In the genomic region with DNA sequence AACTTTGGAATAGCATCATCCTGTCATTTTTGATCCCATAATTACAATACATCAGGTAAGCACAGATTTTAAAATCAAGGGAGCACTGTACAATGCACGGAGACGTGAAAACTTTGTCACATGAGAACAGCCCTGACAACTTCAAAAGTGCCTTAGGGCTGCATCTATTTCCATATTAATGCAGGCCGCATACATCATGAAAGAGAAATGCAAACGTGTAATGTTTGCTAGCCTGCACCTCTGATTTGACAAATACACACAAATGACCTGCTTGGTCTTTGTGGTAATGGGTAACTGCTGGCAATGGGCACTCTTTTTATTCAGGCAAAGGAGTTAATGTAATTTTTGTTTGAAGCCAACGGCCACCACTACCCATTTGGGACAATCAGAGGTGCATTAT, we compare ENCODE assay signal across 18 cellular contexts.
A peak's percentile ranks its signal among the peaks of the same experiment; 100 is the strongest.
DNase-seq lines count a peak whose midpoint lies in the region; ATAC-seq and TF ChIP-seq lines count a peak whose summit lies in the region.
"Had no signal": no experiment of that assay in that cellular context is flagged by ENCODE, and none has a peak within 500 bp of the region (broad histone marks: within the 10 kb centered on the region; RNA-seq: fewer than 3 reads in every experiment).

No MANE protein-coding gene starts in this region.

- ATAC-seq in GM23338, result no peak
- no peak for ATAC-seq in GM19452 (IDR thresholded peaks at IDR 0.05; ENCODE audit: unreplicated experiment)
- no peak for ATAC-seq in HG02588 (IDR thresholded peaks at IDR 0.05; ENCODE audit: unreplicated experiment)
- no peak for ATAC-seq in HG02678 (IDR thresholded peaks at IDR 0.05; ENCODE audit: unreplicated experiment)
- ATAC-seq: CD8-positive, alpha-beta T cell had no signal

- H3K4me1 Mint-ChIP-seq in GM23338, result peaks cover 18% of the 10 kb centered on the region
- H3K4me1 Mint-ChIP-seq: B cell; CD4-positive, CD25-positive, alpha-beta regulatory T cell had no signal

- H3K27me3 Mint-ChIP-seq in GM23338 (ENCODE audit: insufficient read depth, low read depth, poor library complexity), result no peaks in the 10 kb centered on the region
- H3K27me3 Mint-ChIP-seq: CD4-positive, CD25-positive, alpha-beta regulatory T cell had no signal

- H3K79me2 ChIP-seq in GM23338 (replicated peaks; ENCODE audit: insufficient read depth), result no peaks in the 10 kb centered on the region

- peaks cover 4% of the 10 kb centered on the region; the same call in 1 of the 2 replicates for H3K9me2 ChIP-seq in GM23338 (ENCODE audit: insufficient read depth)

- no peak overlapping the region for H2AFZ ChIP-seq in GM23338
- H2AFZ ChIP-seq: GM23248 had no signal

- no peak for TF ChIP-seq CTCF in GM23338 (conservative IDR thresholded peaks at IDR 0.05; ENCODE audit: low read depth in 2 of 2)

- no peaks in the 10 kb centered on the region for H3K36me3 ChIP-seq in GM23338 (ENCODE audit: insufficient read depth)
- H3K36me3 ChIP-seq: BLaER1 had no signal

- H3K4me3 ChIP-seq in GM23338, result no peak overlapping the region
- H3K4me3 ChIP-seq: BLaER1, GM23248 had no signal

- H3K4me2 ChIP-seq in GM23338, result 0 out of 2 replicates have a peak overlapping the region, but pooled peaks have one; percentile 39
- H3K4me2 ChIP-seq: BLaER1 had no signal

- DNase-seq in GM23338 (ENCODE audit: low spot score) (no peak), NCI-H526 (lab: John Stamatoyannopoulos, UW) (peak; percentile 28 to 50), left kidney (ENCODE audit: low read depth, low spot score) (peak; percentile 19)
- DNase-seq: Caco-2; CD4-positive, CD25-positive, alpha-beta regulatory T cell; CD8-positive, alpha-beta T cell; DMS153; DND-41; GM23248; H9; HFFc6 had no signal

- no peaks in the 10 kb centered on the region for H3F3A ChIP-seq in GM23338 (replicated peaks; ENCODE audit: low read depth)

- H3K4me1 ChIP-seq in GM23338 (ENCODE audit: insufficient read depth), result peaks cover 14% of the 10 kb centered on the region
- H3K4me1 ChIP-seq: BLaER1 had no signal

- no peak overlapping the region for H3K27ac Mint-ChIP-seq in GM23338
- H3K27ac Mint-ChIP-seq: B cell; CD4-positive, CD25-positive, alpha-beta regulatory T cell; CD8-positive, alpha-beta T cell; H9; HFFc6 had no signal

- H3K27ac ChIP-seq in GM23338 (ENCODE audit: low read depth), result no peak overlapping the region
- H3K27ac ChIP-seq: 22Rv1, BLaER1, C4-2B, GM23248 had no signal

- no peaks in the 10 kb centered on the region for H4K20me1 ChIP-seq in GM23338 (replicated peaks; ENCODE audit: insufficient read depth)
- H4K20me1 ChIP-seq: BLaER1 had no signal

- no peaks in the 10 kb centered on the region for H3K27me3 ChIP-seq in GM23338 (ENCODE audit: insufficient read depth)
- H3K27me3 ChIP-seq: BLaER1 had no signal

- no peaks in the 10 kb centered on the region for H3K9me3 Mint-ChIP-seq in GM23338
- H3K9me3 Mint-ChIP-seq: CD8-positive, alpha-beta T cell; H9 had no signal

- no peaks in the 10 kb centered on the region for H3K36me3 Mint-ChIP-seq in GM23338 (ENCODE audit: low read depth)
- H3K36me3 Mint-ChIP-seq: CD4-positive, CD25-positive, alpha-beta regulatory T cell; CD8-positive, alpha-beta T cell had no signal

- no peak overlapping the region for H3K4me3 Mint-ChIP-seq in GM23338
- H3K4me3 Mint-ChIP-seq: B cell; CD4-positive, CD25-positive, alpha-beta regulatory T cell; CD8-positive, alpha-beta T cell; H9; HFFc6 had no signal

TF ChIP-seq in GM23338, 12 proteins besides CTCF, POLR2A, EP300 and RAD21 (continues in another document):
- TF ChIP-seq NANOG (IDR thresholded peaks at IDR 0.05; ENCODE audit: borderline replicate concordance) (no peak), POLR2AphosphoS5 (IDR thresholded peaks at IDR 0.05; ENCODE audit: low read depth) (no peak), JUNB (IDR thresholded peaks at IDR 0.05; ENCODE audit: unreplicated experiment) (no peak), ZNF114 (CRISPR knock-in tag; IDR thresholded peaks at IDR 0.05) (no peak), EZH2 (IDR thresholded peaks at IDR 0.05; ENCODE audit: low read depth, unreplicated experiment) (no peak), STAT1 (IDR thresholded peaks at IDR 0.05; ENCODE audit: unreplicated experiment) (no peak), ZNF331 (CRISPR knock-in tag; IDR thresholded peaks at IDR 0.05; ENCODE audit: low read depth) (no peak)
- TF ChIP-seq, protein P1, sequence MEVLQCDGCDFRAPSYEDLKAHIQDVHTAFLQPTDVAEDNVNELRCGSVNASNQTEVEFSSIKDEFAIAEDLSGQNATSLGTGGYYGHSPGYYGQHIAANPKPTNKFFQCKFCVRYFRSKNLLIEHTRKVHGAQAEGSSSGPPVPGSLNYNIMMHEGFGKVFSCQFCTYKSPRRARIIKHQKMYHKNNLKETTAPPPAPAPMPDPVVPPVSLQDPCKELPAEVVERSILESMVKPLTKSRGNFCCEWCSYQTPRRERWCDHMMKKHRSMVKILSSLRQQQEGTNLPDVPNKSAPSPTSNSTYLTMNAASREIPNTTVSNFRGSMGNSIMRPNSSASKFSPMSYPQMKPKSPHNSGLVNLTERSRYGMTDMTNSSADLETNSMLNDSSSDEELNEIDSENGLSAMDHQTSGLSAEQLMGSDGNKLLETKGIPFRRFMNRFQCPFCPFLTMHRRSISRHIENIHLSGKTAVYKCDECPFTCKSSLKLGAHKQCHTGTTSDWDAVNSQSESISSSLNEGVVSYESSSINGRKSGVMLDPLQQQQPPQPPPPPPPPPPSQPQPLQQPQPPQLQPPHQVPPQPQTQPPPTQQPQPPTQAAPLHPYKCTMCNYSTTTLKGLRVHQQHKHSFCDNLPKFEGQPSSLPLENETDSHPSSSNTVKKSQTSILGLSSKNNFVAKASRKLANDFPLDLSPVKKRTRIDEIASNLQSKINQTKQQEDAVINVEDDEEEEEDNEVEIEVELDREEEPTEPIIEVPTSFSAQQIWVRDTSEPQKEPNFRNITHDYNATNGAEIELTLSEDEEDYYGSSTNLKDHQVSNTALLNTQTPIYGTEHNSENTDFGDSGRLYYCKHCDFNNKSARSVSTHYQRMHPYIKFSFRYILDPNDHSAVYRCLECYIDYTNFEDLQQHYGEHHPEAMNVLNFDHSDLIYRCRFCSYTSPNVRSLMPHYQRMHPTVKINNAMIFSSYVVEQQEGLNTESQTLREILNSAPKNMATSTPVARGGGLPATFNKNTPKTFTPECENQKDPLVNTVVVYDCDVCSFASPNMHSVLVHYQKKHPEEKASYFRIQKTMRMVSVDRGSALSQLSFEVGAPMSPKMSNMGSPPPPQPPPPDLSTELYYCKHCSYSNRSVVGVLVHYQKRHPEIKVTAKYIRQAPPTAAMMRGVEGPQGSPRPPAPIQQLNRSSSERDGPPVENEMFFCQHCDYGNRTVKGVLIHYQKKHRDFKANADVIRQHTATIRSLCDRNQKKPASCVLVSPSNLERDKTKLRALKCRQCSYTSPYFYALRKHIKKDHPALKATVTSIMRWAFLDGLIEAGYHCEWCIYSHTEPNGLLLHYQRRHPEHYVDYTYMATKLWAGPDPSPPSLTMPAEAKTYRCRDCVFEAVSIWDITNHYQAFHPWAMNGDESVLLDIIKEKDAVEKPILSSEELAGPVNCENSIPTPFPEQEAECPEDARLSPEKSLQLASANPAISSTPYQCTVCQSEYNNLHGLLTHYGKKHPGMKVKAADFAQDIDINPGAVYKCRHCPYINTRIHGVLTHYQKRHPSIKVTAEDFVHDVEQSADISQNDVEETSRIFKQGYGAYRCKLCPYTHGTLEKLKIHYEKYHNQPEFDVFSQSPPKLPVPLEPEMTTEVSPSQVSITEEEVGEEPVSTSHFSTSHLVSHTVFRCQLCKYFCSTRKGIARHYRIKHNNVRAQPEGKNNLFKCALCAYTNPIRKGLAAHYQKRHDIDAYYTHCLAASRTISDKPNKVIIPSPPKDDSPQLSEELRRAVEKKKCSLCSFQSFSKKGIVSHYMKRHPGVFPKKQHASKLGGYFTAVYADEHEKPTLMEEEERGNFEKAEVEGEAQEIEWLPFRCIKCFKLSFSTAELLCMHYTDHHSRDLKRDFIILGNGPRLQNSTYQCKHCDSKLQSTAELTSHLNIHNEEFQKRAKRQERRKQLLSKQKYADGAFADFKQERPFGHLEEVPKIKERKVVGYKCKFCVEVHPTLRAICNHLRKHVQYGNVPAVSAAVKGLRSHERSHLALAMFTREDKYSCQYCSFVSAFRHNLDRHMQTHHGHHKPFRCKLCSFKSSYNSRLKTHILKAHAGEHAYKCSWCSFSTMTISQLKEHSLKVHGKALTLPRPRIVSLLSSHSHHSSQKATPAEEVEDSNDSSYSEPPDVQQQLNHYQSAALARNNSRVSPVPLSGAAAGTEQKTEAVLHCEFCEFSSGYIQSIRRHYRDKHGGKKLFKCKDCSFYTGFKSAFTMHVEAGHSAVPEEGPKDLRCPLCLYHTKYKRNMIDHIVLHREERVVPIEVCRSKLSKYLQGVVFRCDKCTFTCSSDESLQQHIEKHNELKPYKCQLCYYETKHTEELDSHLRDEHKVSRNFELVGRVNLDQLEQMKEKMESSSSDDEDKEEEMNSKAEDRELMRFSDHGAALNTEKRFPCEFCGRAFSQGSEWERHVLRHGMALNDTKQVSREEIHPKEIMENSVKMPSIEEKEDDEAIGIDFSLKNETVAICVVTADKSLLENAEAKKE (CRISPR knock-in tag; IDR thresholded peaks at IDR 0.05), result no peak
- TF ChIP-seq, protein P2, sequence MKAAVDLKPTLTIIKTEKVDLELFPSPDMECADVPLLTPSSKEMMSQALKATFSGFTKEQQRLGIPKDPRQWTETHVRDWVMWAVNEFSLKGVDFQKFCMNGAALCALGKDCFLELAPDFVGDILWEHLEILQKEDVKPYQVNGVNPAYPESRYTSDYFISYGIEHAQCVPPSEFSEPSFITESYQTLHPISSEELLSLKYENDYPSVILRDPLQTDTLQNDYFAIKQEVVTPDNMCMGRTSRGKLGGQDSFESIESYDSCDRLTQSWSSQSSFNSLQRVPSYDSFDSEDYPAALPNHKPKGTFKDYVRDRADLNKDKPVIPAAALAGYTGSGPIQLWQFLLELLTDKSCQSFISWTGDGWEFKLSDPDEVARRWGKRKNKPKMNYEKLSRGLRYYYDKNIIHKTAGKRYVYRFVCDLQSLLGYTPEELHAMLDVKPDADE (IDR thresholded peaks at IDR 0.05), result no peak
